Comparison of ENCODE assay signal across 1 cellular context in the genomic region with DNA sequence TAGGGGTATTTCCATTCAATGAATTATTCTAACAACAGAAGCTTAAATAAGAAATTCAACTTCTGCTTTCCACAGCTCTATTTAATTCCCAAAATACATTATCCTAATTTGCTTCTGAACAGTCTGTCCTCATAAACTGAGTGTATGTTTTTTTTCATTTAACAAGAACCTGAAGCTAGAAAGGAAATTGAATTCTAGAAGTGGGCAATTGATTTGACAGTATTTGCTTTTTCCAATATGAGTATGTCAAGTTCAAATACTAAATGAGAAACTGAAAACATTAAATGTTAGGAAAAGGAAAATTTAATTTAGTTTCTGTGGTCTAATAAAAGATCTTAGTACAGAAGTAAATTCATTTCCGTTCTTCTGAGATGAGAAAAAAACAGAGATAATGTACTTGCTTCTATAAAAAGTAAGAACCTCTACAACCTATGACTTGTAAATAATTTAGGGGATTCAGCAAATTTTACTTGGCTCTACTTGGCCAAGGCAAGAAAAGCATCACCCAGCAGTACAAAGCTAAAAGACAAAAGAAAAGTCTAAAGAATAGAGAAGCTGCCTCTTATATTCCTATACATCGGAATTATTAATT.
TF ChIP-seq lines count a peak whose summit lies in the region.

No MANE protein-coding gene starts in this region.

TF ChIP-seq in HEK293, 187 proteins besides CTCF, POLR2A, EP300 and RAD21:
- TF ChIP-seq, protein P1, sequence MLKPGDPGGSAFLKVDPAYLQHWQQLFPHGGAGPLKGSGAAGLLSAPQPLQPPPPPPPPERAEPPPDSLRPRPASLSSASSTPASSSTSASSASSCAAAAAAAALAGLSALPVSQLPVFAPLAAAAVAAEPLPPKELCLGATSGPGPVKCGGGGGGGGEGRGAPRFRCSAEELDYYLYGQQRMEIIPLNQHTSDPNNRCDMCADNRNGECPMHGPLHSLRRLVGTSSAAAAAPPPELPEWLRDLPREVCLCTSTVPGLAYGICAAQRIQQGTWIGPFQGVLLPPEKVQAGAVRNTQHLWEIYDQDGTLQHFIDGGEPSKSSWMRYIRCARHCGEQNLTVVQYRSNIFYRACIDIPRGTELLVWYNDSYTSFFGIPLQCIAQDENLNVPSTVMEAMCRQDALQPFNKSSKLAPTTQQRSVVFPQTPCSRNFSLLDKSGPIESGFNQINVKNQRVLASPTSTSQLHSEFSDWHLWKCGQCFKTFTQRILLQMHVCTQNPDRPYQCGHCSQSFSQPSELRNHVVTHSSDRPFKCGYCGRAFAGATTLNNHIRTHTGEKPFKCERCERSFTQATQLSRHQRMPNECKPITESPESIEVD (tag by site-specific recombination; IDR thresholded peaks at IDR 0.05): peak; percentile 67
- TF ChIP-seq MEIS1 (CRISPR knock-in tag; IDR thresholded peaks at IDR 0.05; ENCODE audit: borderline replicate concordance): no peak
TF ChIP-seq in HEK293: peak in this region for 1.
